8 cellular contexts compared by ENCODE assay signal in genomic region chr12:63712376-63712974, GRCh38.
DNase-seq lines count a peak whose midpoint lies in the region; ATAC-seq and TF ChIP-seq lines count a peak whose summit lies in the region.
"Not testable (repeated sequence)": the region's sequence is repeated elsewhere in the genome, so short reads cannot be mapped to it uniquely, and the experiment has no call there.

No MANE protein-coding gene starts in this region.

- not testable (repeated sequence) for H4K20me1 ChIP-seq in BLaER1

- H3K4me2 ChIP-seq in BLaER1, result peak overlapping the region; percentile 17; the same call in 1 of the 2 replicates

- not testable (repeated sequence) for H3K4me3 Mint-ChIP-seq in activated naive CD8-positive, alpha-beta T cell; stimulated activated memory B cell treated with anti-CD40 and anti-IgM and Interleukin-4, amounts not matched to agents 10 μg/mL and 1 μg/mL and 100 μg/mL, for 72 hours

- not testable (repeated sequence) for H3K27me3 Mint-ChIP-seq in activated naive CD8-positive, alpha-beta T cell
- peaks cover 25% of the 10 kb centered on the region for H3K27me3 Mint-ChIP-seq in stimulated activated memory B cell treated with anti-CD40 and anti-IgM and Interleukin-4, amounts not matched to agents 10 μg/mL and 1 μg/mL and 100 μg/mL, for 72 hours

- H3K27ac ChIP-seq in BLaER1, brain microvascular endothelial cell: not testable (repeated sequence)

- not testable (repeated sequence) for H3K36me3 Mint-ChIP-seq in activated naive CD8-positive, alpha-beta T cell; stimulated activated memory B cell treated with anti-CD40 and anti-IgM and Interleukin-4, amounts not matched to agents 10 μg/mL and 1 μg/mL and 100 μg/mL, for 72 hours

- peak; percentile 13 for DNase-seq in brain microvascular endothelial cell

- H3K9me3 Mint-ChIP-seq in activated naive CD8-positive, alpha-beta T cell (ENCODE audit: low read depth); stimulated activated memory B cell treated with anti-CD40 and anti-IgM and Interleukin-4, amounts not matched to agents 10 μg/mL and 1 μg/mL and 100 μg/mL, for 72 hours: not testable (repeated sequence)

- peak overlapping the region; percentile 70 for H3K27ac Mint-ChIP-seq in activated naive CD8-positive, alpha-beta T cell
- H3K27ac Mint-ChIP-seq in stimulated activated memory B cell treated with anti-CD40 and anti-IgM and Interleukin-4, amounts not matched to agents 10 μg/mL and 1 μg/mL and 100 μg/mL, for 72 hours, result not testable (repeated sequence)

- H3K27me3 ChIP-seq in BLaER1; brain microvascular endothelial cell (replicated peaks): not testable (repeated sequence)

- H3K9me3 ChIP-seq in BLaER1, result not testable (repeated sequence)

- ATAC-seq in GM18867 (IDR thresholded peaks at IDR 0.05; ENCODE audit: unreplicated experiment) (peak; percentile 42), GM21390 (IDR thresholded peaks at IDR 0.05; ENCODE audit: unreplicated experiment) (peak; percentile 45), HG02852 (IDR thresholded peaks at IDR 0.05; ENCODE audit: unreplicated experiment) (peak; percentile 49), HG03565 (IDR thresholded peaks at IDR 0.05; ENCODE audit: unreplicated experiment) (peak; percentile 43)
- peak; percentile 64 for ATAC-seq in stimulated activated memory B cell treated with anti-CD40 and anti-IgM and Interleukin-4, amounts not matched to agents 10 μg/mL and 1 μg/mL and 100 μg/mL, for 72 hours

- in situ Hi-C loops in brain microvascular endothelial cell (cut with HindIII; ENCODE audit: low pct_ligation_motif_present, low sequenced_read_pairs), result not testable (repeated sequence)

- H3K36me3 ChIP-seq in BLaER1; brain microvascular endothelial cell (replicated peaks): not testable (repeated sequence)

- not testable (repeated sequence) for H3K9ac ChIP-seq in BLaER1

- H3K4me3 ChIP-seq in BLaER1; brain microvascular endothelial cell (ENCODE audit: low read depth, low read length): not testable (repeated sequence)

- H3K4me1 Mint-ChIP-seq in activated naive CD8-positive, alpha-beta T cell (ENCODE audit: low read depth), result peaks cover 14% of the 10 kb centered on the region
- not testable (repeated sequence) for H3K4me1 Mint-ChIP-seq in stimulated activated memory B cell treated with anti-CD40 and anti-IgM and Interleukin-4, amounts not matched to agents 10 μg/mL and 1 μg/mL and 100 μg/mL, for 72 hours

- H3K4me1 ChIP-seq in BLaER1, result peaks cover 14% of the 10 kb centered on the region

- TF ChIP-seq CTCF in brain microvascular endothelial cell (IDR thresholded peaks at IDR 0.05; ENCODE audit: low read depth, low read length, missing control alignments), result not testable (repeated sequence)
